10 cellular contexts compared by ENCODE assay signal in genomic region chr15:41258706-41259471, GRCh38. TPM values are rescaled to one million over a fixed set of nuclear protein-coding genes. Genes with fewer than 3 reads are reported as not detected.
DNase-seq lines count a peak whose midpoint lies in the region; ATAC-seq lines count a peak whose summit lies in the region.
"Had no signal": no experiment of that assay in that cellular context is flagged by ENCODE, and none has a peak within 500 bp of the region (broad histone marks: within the 10 kb centered on the region; RNA-seq: fewer than 3 reads in every experiment).

No MANE protein-coding gene starts in this region.

- intact Hi-C loops in Right ventricle myocardium inferior (cut with DNase I) (no loop called here), cardiac septum (cut with DNase I) (no loop called here)

- DNase-seq in Right ventricle myocardium inferior (ENCODE audit: missing footprints): no peak
- DNase-seq in cardiac septum (ENCODE audit: low spot score): no peak
- DNase-seq in amniotic epithelial cell (ENCODE audit: low read depth): peak; percentile 78
- no peak for DNase-seq in left lobe of liver (ENCODE audit: low spot score)
- no peak for DNase-seq in ureter (ENCODE audit: low spot score)
- no peak for DNase-seq in activated gamma-delta T cell treated with Interleukin-2 at 50 U/mL for 16 hours
- DNase-seq: activated CD4-positive, alpha-beta T cell treated with anti-CD3 and anti-CD28 coated beads, Interleukin-2, amount 10 ng/mL, durations not matched to agents 7 days and 5 days; NCI-H146 had no signal

- ATAC-seq in Right ventricle myocardium inferior: peak; percentile 72
- ATAC-seq in left lobe of liver: peak; percentile 58
- no peak for ATAC-seq in HG03460 (IDR thresholded peaks at IDR 0.05; ENCODE audit: unreplicated experiment)
- no peak for ATAC-seq in HG02884 (IDR thresholded peaks at IDR 0.05; ENCODE audit: unreplicated experiment)

RNA-seq across cellular contexts. Expression of gene CHP1, which starts 27.8 kb away (rescaled TPM):
- total RNA-seq in Right ventricle myocardium inferior: 123 TPM
- total RNA-seq in cardiac septum: 104 TPM
- total RNA-seq in left lobe of liver: 176 TPM
- 146 TPM for total RNA-seq in ureter

RNA-seq across cellular contexts. Expression of gene EXD1, which starts 28.3 kb away (rescaled TPM):
- total RNA-seq in Right ventricle myocardium inferior (not detected), cardiac septum (not detected), left lobe of liver (not detected), ureter (not detected)
- total RNA-seq: activated CD4-positive, alpha-beta T cell treated with anti-CD3 and anti-CD28 coated beads, Interleukin-2, amount 10 ng/mL, durations not matched to agents 7 days and 5 days had no signal

Comparison
In these comparisons a context has a peak if more than half of its experiments do, and no peak if none do; other contexts are left out.
1. ATAC-seq: peak in Right ventricle myocardium inferior (single experiment) and left lobe of liver (single experiment); none in HG03460 (single experiment) and HG02884 (single experiment).